In genomic region chr1:223011230-223011856, GRCh38 we compare ENCODE assay signal across 17 cellular contexts.
DNase-seq lines count a peak whose midpoint lies in the region; ATAC-seq and TF ChIP-seq lines count a peak whose summit lies in the region.
"Had no signal": no experiment of that assay in that cellular context is flagged by ENCODE, and none has a peak within 500 bp of the region (broad histone marks: within the 10 kb centered on the region; RNA-seq: fewer than 3 reads in every experiment).

No MANE protein-coding gene starts in this region.

- H3K4me1 ChIP-seq in IMR-90 (ENCODE audit: control insufficient read depth, insufficient read depth, low read length) (0 out of 2 replicates have a peak, but pooled peaks cover 4% of the 10 kb centered on the region), ectodermal cell (ENCODE audit: control insufficient read depth, insufficient read depth, low read length) (peaks cover 60% of the 10 kb centered on the region), mesenchymal stem cell (ENCODE audit: control insufficient read depth, insufficient read depth, low read depth, low read length) (peaks cover 5% of the 10 kb centered on the region), suprapubic skin (peaks cover 12% of the 10 kb centered on the region)
- H3K4me1 ChIP-seq: spleen had no signal

- ATAC-seq in IMR-90 (ENCODE audit: low read depth) (no peak), GM21360 (IDR thresholded peaks at IDR 0.05; ENCODE audit: unreplicated experiment) (no peak), GM19395 (IDR thresholded peaks at IDR 0.05; ENCODE audit: unreplicated experiment) (no peak)

- H3K9me3 ChIP-seq in IMR-90 (ENCODE audit: control insufficient read depth, insufficient read depth, low read length) (no peaks in the 10 kb centered on the region), ectodermal cell (ENCODE audit: control insufficient read depth, low read length) (no peaks in the 10 kb centered on the region), mesenchymal stem cell (ENCODE audit: control insufficient read depth, low read length) (no peaks in the 10 kb centered on the region), suprapubic skin (no peaks in the 10 kb centered on the region)
- H3K9me3 ChIP-seq: spleen, vagina had no signal

- no peaks in the 10 kb centered on the region for H3K36me3 ChIP-seq in IMR-90 (ENCODE audit: control insufficient read depth, insufficient read depth, low read length)
- H3K36me3 ChIP-seq in ectodermal cell (ENCODE audit: control insufficient read depth, insufficient read depth, low read length): no peaks in the 10 kb centered on the region
- H3K36me3 ChIP-seq in mesenchymal stem cell (ENCODE audit: control insufficient read depth in 1 of 2, insufficient read depth in 2 of 2, low read depth in 1 of 2, low read length in 2 of 2): peaks cover 0 to 8% of the 10 kb centered on the region in 2 experiments
- H3K36me3 ChIP-seq in suprapubic skin: no peaks in the 10 kb centered on the region
- H3K36me3 ChIP-seq: vagina had no signal

- WGBS in IMR-90 (ENCODE audit: extremely low coverage in 2 of 2, insufficient read length in 1 of 2), 2 experiments: 86% methylated on average over 1 of the region's 10 CpGs; no CpG with 5 or more reads in 1 of the 2 experiments
- WGBS in ectodermal cell, 2 experiments: 26 to 29% methylated on average over 9 of the region's 10 CpGs
- WGBS in mesenchymal stem cell: 85% methylated on average over 8 of the region's 10 CpGs
- 35% methylated on average over 10 of the region's 10 CpGs for WGBS in suprapubic skin

- H3K4ac ChIP-seq in IMR-90 (ENCODE audit: low read depth, low read length) (no peak overlapping the region), mesenchymal stem cell (ENCODE audit: low read depth in 1 of 2, low read length in 2 of 2) (no peak overlapping the region)

- in situ Hi-C loops in IMR-90 (cut with MboI; ENCODE audit: low sequenced_read_pairs): no loop called here

- no peak overlapping the region for H4K5ac ChIP-seq in IMR-90 (ENCODE audit: low read depth, low read length)

- H3K4me2 ChIP-seq in IMR-90 (ENCODE audit: low read depth, low read length) (peak overlapping the region; percentile 27; the same call in 1 of the 2 replicates), mesenchymal stem cell (ENCODE audit: low read length, poor library complexity, severe bottlenecking) (no peak overlapping the region)

- POLR2A ChIA-PET in IMR-90 (lab: Charles Lee; ENCODE audit: unreplicated experiment): no interaction called here

- CTCF ChIA-PET in IMR-90 (lab: Yijun Ruan, JAX): interaction anchor here (1.8 kb wide), 1 partner anchor 15 kb away, joined by 5 read pairs; no protein-coding TSS in a partner anchor

- TF ChIP-seq POLR2A in IMR-90 (IDR thresholded peaks at IDR 0.05; ENCODE audit: low read depth, low read length) (no peak), suprapubic skin (IDR thresholded peaks at IDR 0.05) (no peak)

- no peak overlapping the region for H2AK9ac ChIP-seq in IMR-90 (replicated peaks; ENCODE audit: low read depth, low read length, poor library complexity)

- no peak overlapping the region for H3K27ac ChIP-seq in IMR-90 (ENCODE audit: insufficient read depth, low read length)
- peak overlapping the region; percentile 86 for H3K27ac ChIP-seq in ectodermal cell (ENCODE audit: insufficient read depth, low read depth, low read length, poor library complexity, severe bottlenecking)
- H3K27ac ChIP-seq in mesenchymal stem cell (ENCODE audit: low read length, poor library complexity, severe bottlenecking): no peak overlapping the region
- H3K27ac ChIP-seq in suprapubic skin: peak overlapping the region; percentile 34
- H3K27ac ChIP-seq: spleen, vagina had no signal

- H3K4me3 ChIP-seq in IMR-90 (ENCODE audit: insufficient read depth, low read depth, low read length) (no peak overlapping the region), ectodermal cell (ENCODE audit: insufficient read depth, low read depth, low read length) (no peak overlapping the region), mesenchymal stem cell (ENCODE audit: insufficient read depth in 1 of 2, low read depth in 1 of 2, low read length in 2 of 2) (peak overlapping the region in 1 of 2 experiments; percentile 53), suprapubic skin (no peak overlapping the region)
- H3K4me3 ChIP-seq: lung, spleen, vagina had no signal

- intact Hi-C loops in IMR-90 (cut with micrococcal nuclease): no loop called here

- TF ChIP-seq RAD21 in IMR-90 (IDR thresholded peaks at IDR 0.05; ENCODE audit: low read length): no peak

- H4K91ac ChIP-seq in IMR-90 (ENCODE audit: insufficient read depth, low read depth, low read length) (no peak overlapping the region), mesenchymal stem cell (ENCODE audit: low read length) (no peak overlapping the region)

- H3K79me1 ChIP-seq in IMR-90 (ENCODE audit: low read depth in 1 of 2, low read length in 2 of 2) (no peaks in the 10 kb centered on the region), mesenchymal stem cell (replicated peaks; ENCODE audit: low read length, poor library complexity, severe bottlenecking) (no peaks in the 10 kb centered on the region)

- DNase-seq in IMR-90 (no peak), mesenchymal stem cell (no peak), suprapubic skin (ENCODE audit: low spot score in 2 of 2) (no peak)
- no peak for DNase-seq in activated CD8-positive, alpha-beta memory T cell treated with anti-CD3 and anti-CD28 coated beads, Interleukin-2, amount 50 U/mL, for 4 hours
- DNase-seq: activated CD4-positive, CD25-positive, alpha-beta regulatory T cell; activated gamma-delta T cell; Karpas-422; NCI-H1417; NCI-H446 treated with DMSO at 0.1 percent for 48 hours; nucleus accumbens; spleen; stimulated activated naive CD4-positive, alpha-beta T cell treated with Interleukin-2 at 50 U/mL for 16 hours had no signal

- H2BK120ac ChIP-seq in IMR-90 (ENCODE audit: low read depth, low read length): no peak overlapping the region
- no peak overlapping the region for H2BK120ac ChIP-seq in mesenchymal stem cell (ENCODE audit: low read depth, low read length)

- H3K56ac ChIP-seq in IMR-90 (ENCODE audit: extremely low read depth, insufficient read depth, low read length): no peak overlapping the region

- H4K8ac ChIP-seq in IMR-90 (ENCODE audit: low read depth in 2 of 2, low read length in 2 of 2) (no peak overlapping the region), mesenchymal stem cell (ENCODE audit: low read length) (no peak overlapping the region)

- TF ChIP-seq EP300 in suprapubic skin (IDR thresholded peaks at IDR 0.05): no peak

- H2BK12ac ChIP-seq in mesenchymal stem cell (ENCODE audit: low read length in 2 of 2): no peak overlapping the region

- BruUV-seq in IMR-90 (replicated peaks; lab: Mats Ljungman, UMichigan): no TSS peak

- H2BK5ac ChIP-seq in IMR-90 (ENCODE audit: low read depth, low read length, poor library complexity, severe bottlenecking) (no peak overlapping the region), mesenchymal stem cell (ENCODE audit: low read depth, low read length, poor library complexity, severe bottlenecking) (no peak overlapping the region)

- no peaks in the 10 kb centered on the region for H4K20me1 ChIP-seq in IMR-90 (ENCODE audit: insufficient read depth, low read length)

- no peak overlapping the region for H2AK5ac ChIP-seq in IMR-90 (ENCODE audit: low read depth, low read length)
- no peak overlapping the region for H2AK5ac ChIP-seq in mesenchymal stem cell (ENCODE audit: low read length, severe bottlenecking)

- H2BK15ac ChIP-seq in IMR-90 (ENCODE audit: low read depth, low read length): no peak overlapping the region
- H2BK15ac ChIP-seq in mesenchymal stem cell (ENCODE audit: low read depth, poor library complexity, severe bottlenecking): no peak overlapping the region

- no peak overlapping the region for H2BK20ac ChIP-seq in IMR-90 (ENCODE audit: low read depth, low read length)

- dilution Hi-C loops in IMR-90 (cut with HindIII; ENCODE audit: low sequenced_read_pairs, unreplicated experiment): no loop called here

- no peak overlapping the region for H3K18ac ChIP-seq in IMR-90 (ENCODE audit: low read depth, low read length)
- no peak overlapping the region for H3K18ac ChIP-seq in mesenchymal stem cell (ENCODE audit: low read depth in 1 of 2, low read length in 2 of 2)

- H3K23ac ChIP-seq in IMR-90 (ENCODE audit: low read depth, low read length): no peak overlapping the region
- no peak overlapping the region for H3K23ac ChIP-seq in mesenchymal stem cell (ENCODE audit: low read length in 2 of 2)

- H2AFZ ChIP-seq in IMR-90 (replicated peaks; ENCODE audit: low read length, poor library complexity) (no peak overlapping the region), mesenchymal stem cell (ENCODE audit: low read depth, low read length) (no peak overlapping the region)

- TF ChIP-seq CTCF in IMR-90 (conservative IDR thresholded peaks at IDR 0.05; ENCODE audit: low read depth, low read length) (no peak), suprapubic skin (IDR thresholded peaks at IDR 0.05) (no peak)

- H3K14ac ChIP-seq in IMR-90 (replicated peaks; ENCODE audit: low read depth, low read length) (no peak overlapping the region), mesenchymal stem cell (ENCODE audit: low read length in 2 of 2) (no peak overlapping the region)

- H3K9me1 ChIP-seq in IMR-90 (ENCODE audit: insufficient read depth, low read length): no peaks in the 10 kb centered on the region; the same call in 1 of the 2 replicates

- H3K27me3 ChIP-seq in IMR-90 (ENCODE audit: control insufficient read depth, insufficient read depth, low read length): no peaks in the 10 kb centered on the region; the same call in 1 of the 2 replicates
- H3K27me3 ChIP-seq in ectodermal cell (ENCODE audit: control insufficient read depth, insufficient read depth, low read length, poor library complexity, severe bottlenecking): no peaks in the 10 kb centered on the region
- H3K27me3 ChIP-seq in mesenchymal stem cell (ENCODE audit: control insufficient read depth in 1 of 2, insufficient read depth in 1 of 2, low read length in 2 of 2): no peaks in the 10 kb centered on the region
- no peaks in the 10 kb centered on the region for H3K27me3 ChIP-seq in suprapubic skin
- H3K27me3 ChIP-seq: vagina had no signal

- H3K9ac ChIP-seq in IMR-90 (ENCODE audit: low read depth, low read length) (no peak overlapping the region), mesenchymal stem cell (ENCODE audit: low read length) (peak overlapping the region; percentile 76)

TF ChIP-seq in IMR-90, 13 proteins besides CTCF, POLR2A, EP300 and RAD21:
- TF ChIP-seq CEBPB (IDR thresholded peaks at IDR 0.05; ENCODE audit: low read depth, low read length) (peak; percentile 50), MXI1 (IDR thresholded peaks at IDR 0.05; ENCODE audit: borderline replicate concordance, low read depth, low read length) (no peak), CHD1 (IDR thresholded peaks at IDR 0.05; ENCODE audit: low read depth, low read length) (no peak)

Comparison
In these comparisons a context has a peak if more than half of its experiments do, and no peak if none do; other contexts are left out.
1. H3K27ac ChIP-seq: peak in ectodermal cell (single experiment) and suprapubic skin (single experiment); none in IMR-90 (single experiment) and mesenchymal stem cell (single experiment).